Comparison of ENCODE assay signal across 12 cellular contexts in genomic region chr3:13277130-13277783, GRCh38.
DNase-seq lines count a peak whose midpoint lies in the region; ATAC-seq, FAIRE-seq and TF ChIP-seq lines count a peak whose summit lies in the region.
"Had no signal": no experiment of that assay in that cellular context is flagged by ENCODE, and none has a peak within 500 bp of the region (broad histone marks: within the 10 kb centered on the region; RNA-seq: fewer than 3 reads in every experiment).

No MANE protein-coding gene starts in this region.

- H2AFZ ChIP-seq in HCT116 (ENCODE audit: low read depth, low read length, poor library complexity, severe bottlenecking), result no peak overlapping the region

- H3K36me3 ChIP-seq in HCT116 (ENCODE audit: control insufficient read depth in 1 of 2, insufficient read depth in 2 of 2, low read length in 2 of 2), result no peaks in the 10 kb centered on the region
- H3K36me3 ChIP-seq in skeletal muscle tissue (ENCODE audit: control insufficient read depth in 3 of 3, insufficient read depth in 3 of 3, low read length in 3 of 3), result no peaks in the 10 kb centered on the region
- H3K36me3 ChIP-seq in kidney (ENCODE audit: control insufficient read depth in 1 of 2, insufficient read depth in 2 of 2, low read length in 2 of 2), result no peaks in the 10 kb centered on the region
- H3K36me3 ChIP-seq: uterus had no signal

- CTCF ChIA-PET in HCT116 (lab: Charles Lee), result no interaction called here

- no peaks in the 10 kb centered on the region for H3K9me3 Mint-ChIP-seq in natural killer cell treated with Interleukin-12 subunit alpha and Interleukin-12 subunit beta and Interleukin-15 and Interleukin-18, amount 100 ng/mL, for 72 hours
- no peaks in the 10 kb centered on the region for H3K9me3 Mint-ChIP-seq in activated T-cell treated with anti-CD3 and anti-CD28 coated beads, Interleukin-2, amount 50 U/mL, for 4 hours

- FAIRE-seq in kidney (lab: Jason Lieb, UNC), result no peak

- H3K27me3 Mint-ChIP-seq in natural killer cell treated with Interleukin-12 subunit alpha and Interleukin-12 subunit beta and Interleukin-15 and Interleukin-18, amount 100 ng/mL, for 72 hours, result peaks cover 13 to 20% of the 10 kb centered on the region in 2 donors
- H3K27me3 Mint-ChIP-seq in activated T-cell treated with anti-CD3 and anti-CD28 coated beads, Interleukin-2, amount 50 U/mL, for 4 hours (ENCODE audit: low read depth), result peaks cover 34% of the 10 kb centered on the region

- TF ChIP-seq RAD21 in HCT116 (IDR thresholded peaks at IDR 0.05; ENCODE audit: low read depth), result no peak

- H3K4me1 Mint-ChIP-seq in natural killer cell treated with Interleukin-12 subunit alpha and Interleukin-12 subunit beta and Interleukin-15 and Interleukin-18, amount 100 ng/mL, for 72 hours (ENCODE audit: low read depth in 2 of 2), result peaks cover 0 to 9% of the 10 kb centered on the region in 2 donors
- peaks cover 3% of the 10 kb centered on the region for H3K4me1 Mint-ChIP-seq in activated T-cell treated with anti-CD3 and anti-CD28 coated beads, Interleukin-2, amount 50 U/mL, for 4 hours (ENCODE audit: low read depth)

- DNase-seq in HCT116 (ENCODE audit: low read depth, low spot score) (no peak), caudate nucleus (lab: John Stamatoyannopoulos, UW) (peak in 9 of 61 donors; percentile 32 to 52 (median 43)), left kidney (ENCODE audit: low read depth, low spot score) (peak; percentile 57), kidney (no peak)
- no peak for DNase-seq in natural killer cell treated with Interleukin-12 subunit alpha and Interleukin-12 subunit beta and Interleukin-15 and Interleukin-18, amount 100 ng/mL, for 72 hours (ENCODE audit: low spot score)
- no peak for DNase-seq in activated T-cell treated with anti-CD3 and anti-CD28 coated beads, Interleukin-2, amount 50 U/mL, for 4 hours
- DNase-seq: activated CD8-positive, alpha-beta memory T cell treated with anti-CD3 and anti-CD28 coated beads for 24 hours; DND-41; uterus had no signal

- H3K9me2 ChIP-seq in HCT116 (ENCODE audit: insufficient read depth), result no peaks in the 10 kb centered on the region

- H3K27me3 ChIP-seq in HCT116 (ENCODE audit: insufficient read depth, low read length) (no peaks in the 10 kb centered on the region), skeletal muscle tissue (ENCODE audit: control insufficient read depth in 3 of 3, insufficient read depth in 3 of 3, low read length in 3 of 3) (peaks cover 0 to 8% (median 2%) of the 10 kb centered on the region in 3 donors)
- H3K27me3 ChIP-seq: uterus had no signal

- H3K4me1 ChIP-seq in HCT116 (ENCODE audit: control insufficient read depth in 1 of 2, insufficient read depth in 2 of 2, low read length in 2 of 2) (peaks cover 11 to 17% of the 10 kb centered on the region in 2 experiments), skeletal muscle tissue (ENCODE audit: control insufficient read depth in 3 of 3, insufficient read depth in 3 of 3, low read length in 3 of 3) (peaks cover 37 to 60% (median 55%) of the 10 kb centered on the region in 3 donors), kidney (ENCODE audit: control insufficient read depth in 1 of 2, insufficient read depth in 1 of 2, low read depth in 1 of 2, low read length in 2 of 2) (peaks cover 0 to 2% of the 10 kb centered on the region in 2 donors)

- no peak overlapping the region for H3K9ac ChIP-seq in HCT116 (ENCODE audit: low read length)
- peak overlapping the region in 2 of 3 donors; percentile 33 to 53 for H3K9ac ChIP-seq in skeletal muscle tissue (ENCODE audit: low read depth in 1 of 3, low read length in 3 of 3)
- H3K9ac ChIP-seq in kidney (ENCODE audit: low read length in 2 of 2), result no peak overlapping the region

- H3K4me3 Mint-ChIP-seq in natural killer cell treated with Interleukin-12 subunit alpha and Interleukin-12 subunit beta and Interleukin-15 and Interleukin-18, amount 100 ng/mL, for 72 hours, result no peak overlapping the region
- H3K4me3 Mint-ChIP-seq in activated T-cell treated with anti-CD3 and anti-CD28 coated beads, Interleukin-2, amount 50 U/mL, for 4 hours, result no peak overlapping the region
- H3K4me3 Mint-ChIP-seq: activated naive CD8-positive, alpha-beta T cell had no signal

- H4K20me1 ChIP-seq in HCT116 (ENCODE audit: insufficient read depth), result no peaks in the 10 kb centered on the region

- no peak overlapping the region for H3K27ac ChIP-seq in HCT116 (ENCODE audit: low read depth, low read length)
- H3K27ac ChIP-seq in caudate nucleus (ENCODE audit: low read depth, low read length), result peak overlapping the region; percentile 78
- H3K27ac ChIP-seq in skeletal muscle tissue (ENCODE audit: low read depth, low read length), result peak overlapping the region; percentile 18
- peak overlapping the region in 1 of 2 donors; percentile 1 for H3K27ac ChIP-seq in kidney (ENCODE audit: low read depth in 2 of 2, low read length in 2 of 2)

- H3K79me2 ChIP-seq in HCT116 (ENCODE audit: insufficient read depth, low read length), result no peaks in the 10 kb centered on the region

- no peak for TF ChIP-seq POLR2A in HCT116 (IDR thresholded peaks at IDR 0.05; ENCODE audit: borderline replicate concordance, extremely low read depth, insufficient read depth, insufficient read length)

- H3K4me2 ChIP-seq in HCT116 (ENCODE audit: low read length), result peak overlapping the region; percentile 61; the same call in 1 of the 2 replicates

- ATAC-seq in HCT116, result no peak
- ATAC-seq in natural killer cell treated with Interleukin-12 subunit alpha and Interleukin-12 subunit beta and Interleukin-15 and Interleukin-18, amount 100 ng/mL, for 72 hours, result no peak
- ATAC-seq in HG02571 (IDR thresholded peaks at IDR 0.05; ENCODE audit: unreplicated experiment), result no peak
- ATAC-seq in activated T-cell treated with anti-CD3 and anti-CD28 coated beads, Interleukin-2, amount 50 U/mL, for 4 hours, result no peak

- BruUV-seq in HCT116 (replicated peaks; lab: Mats Ljungman, UMichigan), result no TSS peak

- RAD21 ChIA-PET in HCT116 (lab: Charles Lee; ENCODE audit: low non-redundant PET in 1 of 2, low total read pairs in 2 of 2, uncharacterized antibody in 2 of 2, unreplicated experiment in 2 of 2), result no interaction called here

- H3K9me3 ChIP-seq in HCT116 (ENCODE audit: control insufficient read depth in 1 of 2, insufficient read depth in 1 of 2, low read depth in 1 of 2, low read length in 2 of 2) (no peaks in the 10 kb centered on the region), skeletal muscle tissue (ENCODE audit: control insufficient read depth in 3 of 3, low read length in 3 of 3) (no peaks in the 10 kb centered on the region), kidney (ENCODE audit: control insufficient read depth in 1 of 2, low read length in 2 of 2) (no peaks in the 10 kb centered on the region)
- H3K9me3 ChIP-seq: uterus had no signal

- no peaks in the 10 kb centered on the region for H3K36me3 Mint-ChIP-seq in natural killer cell treated with Interleukin-12 subunit alpha and Interleukin-12 subunit beta and Interleukin-15 and Interleukin-18, amount 100 ng/mL, for 72 hours
- no peaks in the 10 kb centered on the region for H3K36me3 Mint-ChIP-seq in activated T-cell treated with anti-CD3 and anti-CD28 coated beads, Interleukin-2, amount 50 U/mL, for 4 hours (ENCODE audit: insufficient read depth)
- H3K36me3 Mint-ChIP-seq: activated naive CD8-positive, alpha-beta T cell had no signal

- intact Hi-C loops in HCT116 (cut with micrococcal nuclease) (no loop called here), kidney (cut with DNase I) (no loop called here)

- POLR2A ChIA-PET in HCT116 (lab: Charles Lee), result no interaction called here

- no peak overlapping the region for H3K27ac Mint-ChIP-seq in natural killer cell treated with Interleukin-12 subunit alpha and Interleukin-12 subunit beta and Interleukin-15 and Interleukin-18, amount 100 ng/mL, for 72 hours
- H3K27ac Mint-ChIP-seq: activated naive CD8-positive, alpha-beta T cell had no signal

- TF ChIP-seq CTCF in HCT116 (IDR thresholded peaks at IDR 0.05 in 2 of 3, conservative IDR thresholded peaks at IDR 0.05 in 1 of 3; ENCODE audit: borderline replicate concordance in 1 of 3, insufficient read depth in 1 of 3, low read depth in 2 of 3, low read length in 2 of 3) (no peak), kidney (IDR thresholded peaks at IDR 0.05; ENCODE audit: borderline replicate concordance, extremely low read depth, insufficient read depth) (no peak)

- H3K4me3 ChIP-seq in HCT116 (replicated peaks in 1 of 2; ENCODE audit: low read depth in 1 of 2, low read length in 2 of 2) (no peak overlapping the region), skeletal muscle tissue (ENCODE audit: low read length in 3 of 3) (no peak overlapping the region), kidney (ENCODE audit: low read length in 2 of 2) (no peak overlapping the region)
- H3K4me3 ChIP-seq: uterus had no signal

TF ChIP-seq in HCT116, 20 proteins besides CTCF, POLR2A, EP300 and RAD21 (continues in another document):
- TF ChIP-seq EGR1 (IDR thresholded peaks at IDR 0.05; ENCODE audit: low read depth), result no peak
- no peak for TF ChIP-seq MAX (IDR thresholded peaks at IDR 0.05)
- TF ChIP-seq ZBTB33 (IDR thresholded peaks at IDR 0.05; ENCODE audit: extremely low read depth, insufficient replicate concordance, low read length), result no peak
- TF ChIP-seq TCF7L2 (IDR thresholded peaks at IDR 0.05; ENCODE audit: borderline replicate concordance, extremely low read depth, insufficient read depth, insufficient read length), result no peak
- TF ChIP-seq ZNF274 (IDR thresholded peaks at IDR 0.05; ENCODE audit: low read depth, low read length), result no peak
- no peak for TF ChIP-seq SIN3A (IDR thresholded peaks at IDR 0.05; ENCODE audit: low read depth)
- TF ChIP-seq CBX3 (IDR thresholded peaks at IDR 0.05; ENCODE audit: low read depth), result no peak
- TF ChIP-seq SP1 (IDR thresholded peaks at IDR 0.05; ENCODE audit: low read depth), result no peak
- TF ChIP-seq JUND (IDR thresholded peaks at IDR 0.05), result no peak
- no peak for TF ChIP-seq FOSL1 (IDR thresholded peaks at IDR 0.05; ENCODE audit: low read depth)

Comparison
In these comparisons a context has a peak if more than half of its experiments do, and no peak if none do; other contexts are left out.
1. H3K9ac ChIP-seq: peak in skeletal muscle tissue (2 of 3); none in HCT116 (single experiment) and kidney (0 of 2).